In the genomic region with DNA sequence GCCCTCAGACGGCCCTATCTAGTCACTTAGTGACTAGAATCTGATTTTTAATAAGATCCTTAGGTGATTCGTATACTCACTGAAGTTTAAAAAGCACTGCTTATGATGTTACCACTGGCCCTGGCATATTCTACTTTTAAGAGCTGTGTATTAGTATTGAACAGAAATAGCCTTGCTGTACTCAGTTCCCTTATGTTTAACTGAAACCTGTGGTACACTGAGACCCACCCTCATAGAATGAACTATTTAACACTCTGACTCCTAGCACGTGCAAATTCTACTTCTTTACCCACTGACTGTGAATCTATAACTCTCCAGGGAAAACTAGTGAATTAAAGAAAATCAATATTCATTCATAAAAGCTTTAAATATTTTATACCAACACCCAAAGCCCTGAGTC, we compare ENCODE assay signal across 13 cellular contexts.
"Had no signal": no experiment of that assay in that cellular context is flagged by ENCODE, and none has a peak within 500 bp of the region (broad histone marks: within the 10 kb centered on the region; RNA-seq: fewer than 3 reads in every experiment).

No MANE protein-coding gene starts in this region.

- H3K4me1 ChIP-seq: colonic mucosa, left lung, prostate gland, upper lobe of right lung had no signal

- H3K27ac ChIP-seq: colonic mucosa, left lung, prostate gland, upper lobe of right lung had no signal

- FAIRE-seq: frontal cortex, keratinocyte had no signal

- H3K9me3 ChIP-seq: colonic mucosa, left lung, prostate gland, upper lobe of right lung had no signal

- H3K27me3 ChIP-seq: colonic mucosa, left lung, upper lobe of right lung had no signal

- H3K36me3 ChIP-seq: colonic mucosa, left lung, prostate gland, upper lobe of right lung had no signal

- DNase-seq: activated CD4-positive, alpha-beta T cell treated with anti-CD3 and anti-CD28 coated beads for 48 hours; activated naive CD4-positive, alpha-beta T cell treated with Interleukin-2 at 50 U/mL for 16 hours; colonic mucosa; effector CD4-positive, alpha-beta T cell; left lung; natural killer cell; stimulated activated naive CD8-positive, alpha-beta T cell treated with anti-CD3 and anti-CD28 coated beads, Interleukin-15, Interleukin-2, amounts not matched to agents 100 U/mL and 50 U/mL, for 24 hours; upper lobe of right lung had no signal

- H3K4me3 ChIP-seq: colonic mucosa, left lung, prostate gland, upper lobe of right lung had no signal

- ATAC-seq: left lung; natural killer cell; sciatic nerve; stimulated activated naive CD8-positive, alpha-beta T cell treated with anti-CD3 and anti-CD28 coated beads, Interleukin-15, Interleukin-2, amounts not matched to agents 100 U/mL and 50 U/mL, for 24 hours; upper lobe of right lung; WTC11 had no signal
